1 cellular context compared by ENCODE assay signal in genomic region chr11:65506770-65507485, GRCh38.
TF ChIP-seq lines count a peak whose summit lies in the region.

No MANE protein-coding gene starts in this region.

TF ChIP-seq in WTC11, 78 proteins besides CTCF, POLR2A, EP300 and RAD21 (continued from another document and continues in another):
- TF ChIP-seq ARID4B (CRISPR knock-in tag; IDR thresholded peaks at IDR 0.05; ENCODE audit: borderline replicate concordance) (no peak), TEAD4 (CRISPR knock-in tag; IDR thresholded peaks at IDR 0.05) (no peak), CREB1 (CRISPR knock-in tag; IDR thresholded peaks at IDR 0.05) (peak; percentile 41; the same call in 1 of the 2 replicates), ATF6 (CRISPR knock-in tag; IDR thresholded peaks at IDR 0.05) (no peak), GTF2I (CRISPR knock-in tag; conservative IDR thresholded peaks at IDR 0.05) (peak; percentile 63; the same call in 1 of the 2 replicates), ZNF425 (CRISPR knock-in tag; conservative IDR thresholded peaks at IDR 0.05) (peak; percentile 93), ZNF121 (CRISPR knock-in tag; IDR thresholded peaks at IDR 0.05) (peak; percentile 83), JUN (CRISPR knock-in tag; IDR thresholded peaks at IDR 0.05) (no peak), CREM (CRISPR knock-in tag; IDR thresholded peaks at IDR 0.05) (no peak), ZNF281 (CRISPR knock-in tag; IDR thresholded peaks at IDR 0.05) (no peak), HMGA2 (CRISPR knock-in tag; IDR thresholded peaks at IDR 0.05) (peak; percentile 11; the same call in 1 of the 2 replicates), NR3C1 (CRISPR knock-in tag; conservative IDR thresholded peaks at IDR 0.05; ENCODE audit: low read depth) (no peak), ETV6 (CRISPR knock-in tag; IDR thresholded peaks at IDR 0.05) (no peak), PRDM15 (CRISPR knock-in tag; IDR thresholded peaks at IDR 0.05) (no peak), TEAD1 (CRISPR knock-in tag; IDR thresholded peaks at IDR 0.05) (no peak), ZNF263 (CRISPR knock-in tag; IDR thresholded peaks at IDR 0.05; ENCODE audit: low read depth) (no peak), ZNF138 (CRISPR knock-in tag; conservative IDR thresholded peaks at IDR 0.05) (no peak), CBFB (CRISPR knock-in tag; IDR thresholded peaks at IDR 0.05; ENCODE audit: low read depth) (no peak), EMX1 (CRISPR knock-in tag; IDR thresholded peaks at IDR 0.05) (peak; percentile 99), MXD4 (CRISPR knock-in tag; IDR thresholded peaks at IDR 0.05; ENCODE audit: borderline replicate concordance) (no peak), NR1H2 (CRISPR knock-in tag; IDR thresholded peaks at IDR 0.05) (no peak), ZNF532 (CRISPR knock-in tag; IDR thresholded peaks at IDR 0.05; ENCODE audit: borderline replicate concordance) (peak; percentile 98), PRRX2 (CRISPR knock-in tag; IDR thresholded peaks at IDR 0.05) (peak; percentile 99), AR (CRISPR knock-in tag; IDR thresholded peaks at IDR 0.05) (peak; percentile 95), ERG (CRISPR knock-in tag; IDR thresholded peaks at IDR 0.05) (peak; percentile 98), FOXJ3 (CRISPR knock-in tag; IDR thresholded peaks at IDR 0.05; ENCODE audit: borderline replicate concordance) (no peak)
